1 cellular context compared by ENCODE assay signal in the genomic region with DNA sequence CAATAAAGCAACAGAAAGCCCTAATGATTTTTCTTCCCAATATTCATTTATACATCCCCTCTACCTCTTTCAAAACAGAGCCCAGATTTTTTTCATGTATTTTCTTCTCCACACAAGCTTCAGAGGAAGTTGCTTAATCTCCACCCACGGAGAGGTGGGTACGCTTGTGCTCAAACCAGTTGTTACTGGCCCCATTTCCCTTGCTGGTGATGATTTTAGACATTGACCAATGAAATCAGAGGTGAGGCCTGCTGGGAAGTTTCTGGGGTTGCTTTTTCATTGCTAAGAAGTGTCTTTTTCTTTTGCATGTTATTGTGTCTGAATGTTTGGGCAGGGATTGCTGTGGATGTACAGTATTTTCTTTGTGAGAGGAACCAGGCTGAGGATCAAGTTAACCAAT.
TF ChIP-seq lines count a peak whose summit lies in the region.

No MANE protein-coding gene starts in this region.

TF ChIP-seq in GM23338, 12 proteins besides CTCF, POLR2A, EP300 and RAD21 (continued from another document):
- no peak for TF ChIP-seq NANOG (IDR thresholded peaks at IDR 0.05; ENCODE audit: borderline replicate concordance)
- TF ChIP-seq EZH2phosphoT487 (IDR thresholded peaks at IDR 0.05; ENCODE audit: unreplicated experiment): no peak
- TF ChIP-seq POLR2AphosphoS5 (IDR thresholded peaks at IDR 0.05; ENCODE audit: low read depth): no peak
- no peak for TF ChIP-seq ZNF462 (CRISPR knock-in tag; IDR thresholded peaks at IDR 0.05)
TF ChIP-seq in GM23338: peak in this region for 0.
